17 cellular contexts compared by ENCODE assay signal in the genomic region with DNA sequence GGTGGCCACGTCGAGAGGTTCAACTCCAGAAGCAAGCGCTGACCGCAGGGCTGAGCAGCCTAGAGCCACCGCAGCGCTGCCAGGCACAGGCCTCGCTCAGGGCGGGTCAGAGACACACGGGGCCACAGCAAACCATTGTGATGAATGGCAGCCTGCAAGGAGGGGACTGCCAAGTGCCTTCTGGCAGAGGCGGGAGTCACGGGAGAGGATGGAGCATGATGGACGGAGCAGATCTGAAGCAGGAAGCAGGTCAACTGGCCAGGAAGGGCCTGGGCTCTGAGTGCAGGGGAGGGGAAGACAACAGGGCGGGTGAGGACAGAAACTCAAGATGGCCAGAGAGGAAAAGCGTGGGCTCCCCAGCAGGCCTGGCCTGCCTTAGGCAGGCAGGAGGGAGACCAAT. TPM values are rescaled to one million over a fixed set of nuclear protein-coding genes. Genes with fewer than 3 reads are reported as not detected.
DNase-seq lines count a peak whose midpoint lies in the region; ATAC-seq, FAIRE-seq and TF ChIP-seq lines count a peak whose summit lies in the region.
"Had no signal": no experiment of that assay in that cellular context is flagged by ENCODE, and none has a peak within 500 bp of the region (broad histone marks: within the 10 kb centered on the region; RNA-seq: fewer than 3 reads in every experiment).

No MANE protein-coding gene starts in this region.

- H3K27ac ChIP-seq in body of pancreas (no peak overlapping the region), heart left ventricle (peak overlapping the region in 4 of 12 donors; percentile 11 to 49 (median 34)), temporal lobe (ENCODE audit: low read depth, low read length) (peak overlapping the region; percentile 95)
- H3K27ac ChIP-seq: BLaER1 treated with 17β-estradiol and CSF1 and Interleukin-3, amounts not matched to agents 10 nM and 100 nM had no signal

- H3K36me3 ChIP-seq in body of pancreas (replicated peaks in 1 of 2; ENCODE audit: insufficient read depth in 1 of 2, low read depth in 2 of 2) (peaks cover 0 to 9% of the 10 kb centered on the region in 2 donors), heart left ventricle (peaks cover 0 to 65% (median 38%) of the 10 kb centered on the region in 9 donors)

- TF ChIP-seq POLR2A in body of pancreas (IDR thresholded peaks at IDR 0.05) (no peak), heart left ventricle (IDR thresholded peaks at IDR 0.05) (no peak)

- H3K27me3 ChIP-seq in body of pancreas (no peaks in the 10 kb centered on the region), heart left ventricle (no peaks in the 10 kb centered on the region)
- H3K27me3 ChIP-seq: BLaER1 treated with 17β-estradiol and CSF1 and Interleukin-3, amounts not matched to agents 10 nM and 100 nM had no signal

- no peaks in the 10 kb centered on the region for H3K9me3 ChIP-seq in body of pancreas
- H3K9me3 ChIP-seq in heart left ventricle: no peaks in the 10 kb centered on the region
- H3K9me3 ChIP-seq: BLaER1 treated with 17β-estradiol and CSF1 and Interleukin-3, amounts not matched to agents 10 nM and 100 nM had no signal

- FAIRE-seq in D721Med (lab: Jason Lieb, UNC): no peak

- no peak for TF ChIP-seq CTCF in body of pancreas (IDR thresholded peaks at IDR 0.05)
- no peak for TF ChIP-seq CTCF in heart left ventricle (IDR thresholded peaks at IDR 0.05)
- no peak for TF ChIP-seq CTCF in D721Med (IDR thresholded peaks at IDR 0.05; ENCODE audit: insufficient read depth, missing control alignments)

- ATAC-seq in body of pancreas: peak; percentile 31
- peak; percentile 34 to 91 (median 64) for ATAC-seq in heart left ventricle
- ATAC-seq in SK-N-SH treated with all-trans-retinoic acid at 6 μM for 48 hours: no peak
- ATAC-seq: naive thymus-derived CD4-positive, alpha-beta T cell had no signal

- 95 to 97% methylated on average over 14 of the region's 14 CpGs for WGBS in body of pancreas, 2 donors
- 64 to 78% (median 74%) methylated on average over 14 of the region's 14 CpGs for whole genome bisulfite sequencing in heart left ventricle, 4 donors

- intact Hi-C loops in body of pancreas (cut with DNase I): no loop called here
- intact Hi-C loops in heart left ventricle (cut with DNase I): loop anchor here in 1 of 10 donors (10.0 kb wide), 1 partner anchor 47 kb away; a partner anchor contains a TSS

- DNase-seq in body of pancreas: no peak
- DNase-seq in heart left ventricle: peak in 3 of 5 donors; percentile 55 to 69 (median 64)
- peak; percentile 88 for DNase-seq in midbrain (lab: John Stamatoyannopoulos, UW)
- no peak for DNase-seq in activated T-cell treated with anti-CD3 and anti-CD28 coated beads for 4 hours
- no peak for DNase-seq in D721Med (ENCODE audit: insufficient read length, low spot score)
- DNase-seq: activated CD4-positive, alpha-beta T cell treated with anti-CD3 and anti-CD28 coated beads for 48 hours; DMS79; glutamatergic neuron; KBM-7; naive thymus-derived CD4-positive, alpha-beta T cell; NCI-H1092 treated with DMSO at 0.1 percent for 48 hours; NCI-H2171 treated with DMSO at 0.1 percent for 48 hours; retina; T-helper 2 cell had no signal

- H3K4me1 ChIP-seq in body of pancreas (no peaks in the 10 kb centered on the region), heart left ventricle (peaks cover 0 to 44% (median 15%) of the 10 kb centered on the region in 12 donors)

- H3K4me3 ChIP-seq in body of pancreas (no peak overlapping the region), heart left ventricle (no peak overlapping the region)
- H3K4me3 ChIP-seq: BLaER1 treated with 17β-estradiol and CSF1 and Interleukin-3, amounts not matched to agents 10 nM and 100 nM had no signal

TF ChIP-seq in SK-N-SH treated with all-trans-retinoic acid at 6 μM for 48 hours, 23 proteins besides CTCF, POLR2A, EP300 and RAD21 (continues in another document):
- TF ChIP-seq ZNF70 (CRISPR knock-in tag; IDR thresholded peaks at IDR 0.05) (no peak), ARNTL (CRISPR knock-in tag; IDR thresholded peaks at IDR 0.05; ENCODE audit: borderline replicate concordance, low read depth) (no peak), ISL1 (CRISPR knock-in tag; IDR thresholded peaks at IDR 0.05) (no peak), BACH2 (CRISPR knock-in tag; IDR thresholded peaks at IDR 0.05; ENCODE audit: borderline replicate concordance) (no peak)
- TF ChIP-seq, protein P1, sequence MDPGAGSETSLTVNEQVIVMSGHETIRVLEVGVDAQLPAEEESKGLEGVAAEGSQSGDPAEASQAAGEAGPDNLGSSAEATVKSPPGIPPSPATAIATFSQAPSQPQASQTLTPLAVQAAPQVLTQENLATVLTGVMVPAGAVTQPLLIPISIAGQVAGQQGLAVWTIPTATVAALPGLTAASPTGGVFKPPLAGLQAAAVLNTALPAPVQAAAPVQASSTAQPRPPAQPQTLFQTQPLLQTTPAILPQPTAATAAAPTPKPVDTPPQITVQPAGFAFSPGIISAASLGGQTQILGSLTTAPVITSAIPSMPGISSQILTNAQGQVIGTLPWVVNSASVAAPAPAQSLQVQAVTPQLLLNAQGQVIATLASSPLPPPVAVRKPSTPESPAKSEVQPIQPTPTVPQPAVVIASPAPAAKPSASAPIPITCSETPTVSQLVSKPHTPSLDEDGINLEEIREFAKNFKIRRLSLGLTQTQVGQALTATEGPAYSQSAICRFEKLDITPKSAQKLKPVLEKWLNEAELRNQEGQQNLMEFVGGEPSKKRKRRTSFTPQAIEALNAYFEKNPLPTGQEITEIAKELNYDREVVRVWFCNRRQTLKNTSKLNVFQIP (CRISPR knock-in tag; IDR thresholded peaks at IDR 0.05; ENCODE audit: borderline replicate concordance, low read depth): no peak
- TF ChIP-seq, protein P2, sequence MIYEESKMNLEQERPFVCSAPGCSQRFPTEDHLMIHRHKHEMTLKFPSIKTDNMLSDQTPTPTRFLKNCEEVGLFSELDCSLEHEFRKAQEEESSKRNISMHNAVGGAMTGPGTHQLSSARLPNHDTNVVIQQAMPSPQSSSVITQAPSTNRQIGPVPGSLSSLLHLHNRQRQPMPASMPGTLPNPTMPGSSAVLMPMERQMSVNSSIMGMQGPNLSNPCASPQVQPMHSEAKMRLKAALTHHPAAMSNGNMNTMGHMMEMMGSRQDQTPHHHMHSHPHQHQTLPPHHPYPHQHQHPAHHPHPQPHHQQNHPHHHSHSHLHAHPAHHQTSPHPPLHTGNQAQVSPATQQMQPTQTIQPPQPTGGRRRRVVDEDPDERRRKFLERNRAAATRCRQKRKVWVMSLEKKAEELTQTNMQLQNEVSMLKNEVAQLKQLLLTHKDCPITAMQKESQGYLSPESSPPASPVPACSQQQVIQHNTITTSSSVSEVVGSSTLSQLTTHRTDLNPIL (CRISPR knock-in tag; IDR thresholded peaks at IDR 0.05; ENCODE audit: low read depth): no peak
- TF ChIP-seq, protein P3, sequence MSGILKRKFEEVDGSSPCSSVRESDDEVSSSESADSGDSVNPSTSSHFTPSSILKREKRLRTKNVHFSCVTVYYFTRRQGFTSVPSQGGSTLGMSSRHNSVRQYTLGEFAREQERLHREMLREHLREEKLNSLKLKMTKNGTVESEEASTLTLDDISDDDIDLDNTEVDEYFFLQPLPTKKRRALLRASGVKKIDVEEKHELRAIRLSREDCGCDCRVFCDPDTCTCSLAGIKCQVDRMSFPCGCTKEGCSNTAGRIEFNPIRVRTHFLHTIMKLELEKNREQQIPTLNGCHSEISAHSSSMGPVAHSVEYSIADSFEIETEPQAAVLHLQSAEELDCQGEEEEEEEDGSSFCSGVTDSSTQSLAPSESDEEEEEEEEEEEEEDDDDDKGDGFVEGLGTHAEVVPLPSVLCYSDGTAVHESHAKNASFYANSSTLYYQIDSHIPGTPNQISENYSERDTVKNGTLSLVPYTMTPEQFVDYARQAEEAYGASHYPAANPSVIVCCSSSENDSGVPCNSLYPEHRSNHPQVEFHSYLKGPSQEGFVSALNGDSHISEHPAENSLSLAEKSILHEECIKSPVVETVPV (CRISPR knock-in tag; IDR thresholded peaks at IDR 0.05): no peak
- TF ChIP-seq, protein P4, sequence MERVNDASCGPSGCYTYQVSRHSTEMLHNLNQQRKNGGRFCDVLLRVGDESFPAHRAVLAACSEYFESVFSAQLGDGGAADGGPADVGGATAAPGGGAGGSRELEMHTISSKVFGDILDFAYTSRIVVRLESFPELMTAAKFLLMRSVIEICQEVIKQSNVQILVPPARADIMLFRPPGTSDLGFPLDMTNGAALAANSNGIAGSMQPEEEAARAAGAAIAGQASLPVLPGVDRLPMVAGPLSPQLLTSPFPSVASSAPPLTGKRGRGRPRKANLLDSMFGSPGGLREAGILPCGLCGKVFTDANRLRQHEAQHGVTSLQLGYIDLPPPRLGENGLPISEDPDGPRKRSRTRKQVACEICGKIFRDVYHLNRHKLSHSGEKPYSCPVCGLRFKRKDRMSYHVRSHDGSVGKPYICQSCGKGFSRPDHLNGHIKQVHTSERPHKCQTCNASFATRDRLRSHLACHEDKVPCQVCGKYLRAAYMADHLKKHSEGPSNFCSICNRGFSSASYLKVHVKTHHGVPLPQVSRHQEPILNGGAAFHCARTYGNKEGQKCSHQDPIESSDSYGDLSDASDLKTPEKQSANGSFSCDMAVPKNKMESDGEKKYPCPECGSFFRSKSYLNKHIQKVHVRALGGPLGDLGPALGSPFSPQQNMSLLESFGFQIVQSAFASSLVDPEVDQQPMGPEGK (CRISPR knock-in tag; IDR thresholded peaks at IDR 0.05; ENCODE audit: borderline replicate concordance): no peak

RNA-seq across cellular contexts. Expression of a gene that starts 49.8 kb away (rescaled TPM):
- total RNA-seq in body of pancreas: 100 to 1,000 TPM in 1 of 2 donors, 10 to 100 TPM in 1; 66.2 to 102 TPM
- total RNA-seq in heart left ventricle: 100 to 1,000 TPM in 1 of 9 donors, 10 to 100 TPM in 8; 58.9 to 124 (median 68.9) TPM
- 10 to 100 TPM; 31.1 to 72.4 TPM for polyA plus RNA-seq in heart left ventricle
- total RNA-seq in temporal lobe: 84.3 TPM

Comparison
In these comparisons a context has a peak if more than half of its experiments do, and no peak if none do; other contexts are left out.
1. DNase-seq: peak in heart left ventricle (3 of 5) and midbrain (single experiment); none in body of pancreas (0 of 4), activated T-cell treated with anti-CD3 and anti-CD28 coated beads for 4 hours (single experiment) and D721Med (single experiment).